Comparison of ENCODE assay signal across 34 cellular contexts in genomic region chr6:161630674-161631073, GRCh38.
DNase-seq lines count a peak whose midpoint lies in the region; ATAC-seq, FAIRE-seq and TF ChIP-seq lines count a peak whose summit lies in the region.
"Had no signal": no experiment of that assay in that cellular context is flagged by ENCODE, and none has a peak within 500 bp of the region (broad histone marks: within the 10 kb centered on the region; RNA-seq: fewer than 3 reads in every experiment).

No MANE protein-coding gene starts in this region.

- no peak for ATAC-seq in SK-N-SH treated with all-trans-retinoic acid at 6 μM for 48 hours
- ATAC-seq: activated T-cell treated with anti-CD3 and anti-CD28 coated beads, Interleukin-2, amount 50 U/mL, for 4 hours; HCT116; left ventricle myocardium superior; right lobe of liver had no signal

- TF ChIP-seq EP300 in SK-N-SH (IDR thresholded peaks at IDR 0.05; ENCODE audit: borderline replicate concordance in 1 of 2, low read depth in 1 of 2, low read length in 1 of 2): no peak
- TF ChIP-seq EP300 in esophagus muscularis mucosa (IDR thresholded peaks at IDR 0.05): no peak

- CTCF ChIA-PET in SK-N-SH (lab: Yijun Ruan, JAX): interaction anchor here (1.0 kb wide), 1 partner anchor 8 kb away, joined by 3 read pairs; no protein-coding TSS in a partner anchor
- CTCF ChIA-PET in RWPE1 (lab: Yijun Ruan, JAX): no interaction called here

- intact Hi-C loops in esophagus muscularis mucosa (cut with DNase I): no loop called here

- DNase-seq in SK-N-SH: no peak
- no peak for DNase-seq in RWPE1 (ENCODE audit: low spot score)
- DNase-seq in myocyte (ENCODE audit: low read depth): peak; percentile 22
- DNase-seq in GM12892 (ENCODE audit: insufficient read length): no peak
- DNase-seq in H54 (ENCODE audit: insufficient read length, low spot score): no peak
- no peak for DNase-seq in esophagus muscularis mucosa (ENCODE audit: extremely low spot score)
- DNase-seq in activated CD4-positive, CD25-positive, alpha-beta regulatory T cell (lab: John Stamatoyannopoulos, UW): no peak
- DNase-seq: activated B cell treated with CpG ODN at 0.5 μM for 24 hours; activated CD4-positive, alpha-beta T cell treated with anti-CD3 and anti-CD28 coated beads, Interleukin-2, amount 50 U/mL, for 1 hour; activated gamma-delta T cell; activated naive CD8-positive, alpha-beta T cell treated with anti-CD3 and anti-CD28 coated beads, Interleukin-2, amount 10 ng/mL, durations not matched to agents 7 days and 5 days; activated T-cell treated with anti-CD3 and anti-CD28 coated beads, Interleukin-2, amount 50 U/mL, for 4 hours; AML-193; aorta; CD4-positive, alpha-beta memory T cell; DMS 273 treated with DMSO at 0.1 percent for 48 hours; effector CD4-positive, alpha-beta T cell; heart left ventricle; IMR-90; kidney; left ventricle myocardium superior; naive B cell; NCI-H1048; NCI-H446; NCI-H748 treated with DMSO at 0.1 percent for 48 hours; Peyer's patch; right lobe of liver; stimulated activated CD4-positive, alpha-beta T cell treated with anti-CD3 and anti-CD28 coated beads, Interleukin-4, amount 100 ng/mL, for 24 hours; trophoblast cell had no signal

- no peak overlapping the region for H3K9ac ChIP-seq in SK-N-SH

- no peak overlapping the region for H2AFZ ChIP-seq in SK-N-SH (ENCODE audit: low read depth)

- FAIRE-seq in GM12892 (lab: Jason Lieb, UNC) (no peak), H54 (lab: Jason Lieb, UNC) (no peak)
- FAIRE-seq: colon, kidney had no signal

- no peaks in the 10 kb centered on the region for H3K27me3 ChIP-seq in SK-N-SH (ENCODE audit: insufficient read depth)
- no peaks in the 10 kb centered on the region for H3K27me3 ChIP-seq in esophagus muscularis mucosa
- H3K27me3 ChIP-seq: heart left ventricle, Peyer's patch, right lobe of liver had no signal

- TF ChIP-seq POLR2A in GM12892 (IDR thresholded peaks at IDR 0.05; ENCODE audit: low read depth, low read length) (no peak), H54 (IDR thresholded peaks at IDR 0.05; ENCODE audit: low read depth, low read length) (no peak), esophagus muscularis mucosa (IDR thresholded peaks at IDR 0.05; ENCODE audit: low read depth) (no peak)

- H3K4me1 ChIP-seq in SK-N-SH (ENCODE audit: control insufficient read depth in 1 of 2, insufficient read depth in 2 of 2, low read depth in 1 of 2, low read length in 1 of 2) (peaks cover 9 to 11% of the 10 kb centered on the region in 2 experiments), esophagus muscularis mucosa (peaks cover 0 to 19% (median 16%) of the 10 kb centered on the region in 4 donors)
- H3K4me1 ChIP-seq: Peyer's patch, prostate gland, right lobe of liver had no signal

- H3K4me2 ChIP-seq in SK-N-SH: peak overlapping the region; percentile 29; the same call in 1 of the 2 replicates

- 61% methylated on average over 6 of the region's 6 CpGs for WGBS in SK-N-SH (ENCODE audit: low lambda C conversion rate)
- WGBS in esophagus muscularis mucosa: 76% methylated on average over 6 of the region's 6 CpGs

- POLR2A ChIA-PET in SK-N-SH (lab: Yijun Ruan, JAX) (no interaction called here), RWPE1 (lab: Yijun Ruan, JAX; ENCODE audit: low non-redundant PET) (no interaction called here)

- no peaks in the 10 kb centered on the region for H3K36me3 ChIP-seq in SK-N-SH (replicated peaks in 1 of 2; ENCODE audit: control insufficient read depth in 1 of 2, insufficient read depth in 2 of 2, low read length in 1 of 2)
- H3K36me3 ChIP-seq in esophagus muscularis mucosa: no peaks in the 10 kb centered on the region
- H3K36me3 ChIP-seq: heart left ventricle, Peyer's patch, prostate gland, right lobe of liver had no signal

- H3K27ac ChIP-seq in SK-N-SH (ENCODE audit: low read depth in 2 of 2, low read length in 1 of 2) (peak overlapping the region in 1 of 2 experiments; percentile 81; a peak in 1 of 4 replicates), RWPE1 (peak overlapping the region; percentile 59), esophagus muscularis mucosa (replicated peaks in 1 of 4) (no peak overlapping the region)
- H3K27ac ChIP-seq: 22Rv1, Peyer's patch, prostate gland, right lobe of liver had no signal

- no peaks in the 10 kb centered on the region for H3K79me2 ChIP-seq in SK-N-SH (ENCODE audit: insufficient read depth)

- H3K9me2 ChIP-seq in SK-N-SH: no peaks in the 10 kb centered on the region

- TF ChIP-seq CTCF in SK-N-SH (IDR thresholded peaks at IDR 0.05) (no peak), RWPE1 (conservative IDR thresholded peaks at IDR 0.05; ENCODE audit: low read depth) (no peak), esophagus muscularis mucosa (IDR thresholded peaks at IDR 0.05) (no peak)

- H3K9me3 ChIP-seq in SK-N-SH: no peaks in the 10 kb centered on the region
- no peaks in the 10 kb centered on the region for H3K9me3 ChIP-seq in esophagus muscularis mucosa
- H3K9me3 ChIP-seq: heart left ventricle, prostate gland, right lobe of liver had no signal

- H3K4me3 ChIP-seq in SK-N-SH (ENCODE audit: low read depth in 2 of 2, low read length in 1 of 2) (no peak overlapping the region), esophagus muscularis mucosa (no peak overlapping the region)
- H3K4me3 ChIP-seq: heart left ventricle, Peyer's patch, prostate gland, right lobe of liver had no signal

- no peak for TF ChIP-seq RAD21 in SK-N-SH (IDR thresholded peaks at IDR 0.05; ENCODE audit: low read length)

- H3F3A ChIP-seq in SK-N-SH (replicated peaks; ENCODE audit: insufficient read depth): peaks cover 6% of the 10 kb centered on the region

- H4K20me1 ChIP-seq in SK-N-SH (ENCODE audit: insufficient read depth): no peaks in the 10 kb centered on the region

TF ChIP-seq in SK-N-SH, 30 proteins besides CTCF, POLR2A, EP300 and RAD21:
- TF ChIP-seq FOSL2 (IDR thresholded peaks at IDR 0.05; ENCODE audit: borderline replicate concordance, low read depth) (no peak), RCOR1 (IDR thresholded peaks at IDR 0.05; ENCODE audit: low read length) (no peak), RXRA (IDR thresholded peaks at IDR 0.05; ENCODE audit: borderline replicate concordance, low read depth) (no peak), POLR2AphosphoS5 (IDR thresholded peaks at IDR 0.05; ENCODE audit: low read depth, low read length) (no peak)

TF ChIP-seq in SK-N-SH treated with all-trans-retinoic acid at 6 μM for 48 hours, 23 proteins besides CTCF, POLR2A, EP300 and RAD21:
- TF ChIP-seq ESRRG (CRISPR knock-in tag; IDR thresholded peaks at IDR 0.05): no peak
- no peak for TF ChIP-seq ISL1 (CRISPR knock-in tag; IDR thresholded peaks at IDR 0.05)
- TF ChIP-seq ZFP30 (CRISPR knock-in tag; IDR thresholded peaks at IDR 0.05): no peak
- TF ChIP-seq ZNF565 (CRISPR knock-in tag; conservative IDR thresholded peaks at IDR 0.05; ENCODE audit: low read depth): no peak
- no peak for TF ChIP-seq ZFP3 (CRISPR knock-in tag; IDR thresholded peaks at IDR 0.05)
- TF ChIP-seq BACH2 (CRISPR knock-in tag; IDR thresholded peaks at IDR 0.05; ENCODE audit: borderline replicate concordance): no peak
- no peak for TF ChIP-seq PATZ1 (CRISPR knock-in tag; IDR thresholded peaks at IDR 0.05; ENCODE audit: borderline replicate concordance)
- TF ChIP-seq OSR1 (CRISPR knock-in tag; IDR thresholded peaks at IDR 0.05): no peak
- TF ChIP-seq TOX (CRISPR knock-in tag; IDR thresholded peaks at IDR 0.05; ENCODE audit: borderline replicate concordance): no peak
- TF ChIP-seq ZNF8 (CRISPR knock-in tag; IDR thresholded peaks at IDR 0.05): no peak
- no peak for TF ChIP-seq SNAI2 (CRISPR knock-in tag; IDR thresholded peaks at IDR 0.05)
